In genomic region chr2:50343157-50343821, GRCh38 we compare ENCODE assay signal across 18 cellular contexts.
DNase-seq lines count a peak whose midpoint lies in the region; ATAC-seq and TF ChIP-seq lines count a peak whose summit lies in the region.
"Had no signal": no experiment of that assay in that cellular context is flagged by ENCODE, and none has a peak within 500 bp of the region (broad histone marks: within the 10 kb centered on the region; RNA-seq: fewer than 3 reads in every experiment).

No MANE protein-coding gene starts in this region.

- no peak for ATAC-seq in SK-N-SH treated with all-trans-retinoic acid at 6 μM for 48 hours
- ATAC-seq: K562 had no signal

- H3K27me3 Mint-ChIP-seq in mesothelial cell of epicardium (ENCODE audit: low read depth) = peaks cover 57% of the 10 kb centered on the region

- peaks cover 7 to 33% (median 18%) of the 10 kb centered on the region in 3 donors for H3K27me3 ChIP-seq in sigmoid colon
- peaks cover 0 to 36% of the 10 kb centered on the region in 2 donors for H3K27me3 ChIP-seq in breast epithelium
- H3K27me3 ChIP-seq: Peyer's patch had no signal

- no peak for TF ChIP-seq EP300 in sigmoid colon (IDR thresholded peaks at IDR 0.05)

- no peaks in the 10 kb centered on the region for H3K36me3 ChIP-seq in sigmoid colon
- H3K36me3 ChIP-seq in breast epithelium = no peaks in the 10 kb centered on the region
- H3K36me3 ChIP-seq: BLaER1, Peyer's patch, SJSA1 had no signal

- peaks cover 30% of the 10 kb centered on the region for H3K4me1 Mint-ChIP-seq in mesothelial cell of epicardium
- H3K4me1 Mint-ChIP-seq: CD4-positive, alpha-beta memory T cell had no signal

- TF ChIP-seq POLR2A in sigmoid colon (IDR thresholded peaks at IDR 0.05) (no peak), breast epithelium (IDR thresholded peaks at IDR 0.05) (no peak)

- H3K4me3 Mint-ChIP-seq in mesothelial cell of epicardium = peak overlapping the region; percentile 8

- H3K27ac Mint-ChIP-seq in mesothelial cell of epicardium = no peak overlapping the region
- H3K27ac Mint-ChIP-seq: CD4-positive, alpha-beta memory T cell had no signal

- no peaks in the 10 kb centered on the region for H3K36me3 Mint-ChIP-seq in mesothelial cell of epicardium
- H3K36me3 Mint-ChIP-seq: CD4-positive, alpha-beta memory T cell had no signal

- 77 to 84% methylated on average over 5 of the region's 5 CpGs for WGBS in sigmoid colon, 2 donors

- no peaks in the 10 kb centered on the region for H3K9me3 Mint-ChIP-seq in mesothelial cell of epicardium

- H3K4me1 ChIP-seq in sigmoid colon (peaks cover 0 to 16% (median 12%) of the 10 kb centered on the region in 4 donors), breast epithelium (no peaks in the 10 kb centered on the region)
- H3K4me1 ChIP-seq: BLaER1, Peyer's patch, SJSA1 had no signal

- intact Hi-C loops in sigmoid colon (cut with DNase I) (no loop called here), breast epithelium (cut with DNase I; ENCODE audit: low total_unique reads) (no loop called here)

- H3K4me3 ChIP-seq in sigmoid colon = no peak overlapping the region
- H3K4me3 ChIP-seq in breast epithelium = no peak overlapping the region
- H3K4me3 ChIP-seq: BLaER1, K562, Peyer's patch, SJSA1 had no signal

- DNase-seq in NCI-H82 (lab: John Stamatoyannopoulos, UW) = peak; percentile 47
- no peak for DNase-seq in NCI-H82 treated with DMSO at 0.1 percent for 48 hours (lab: John Stamatoyannopoulos, UW; ENCODE audit: unreplicated experiment)
- DNase-seq in mesothelial cell of epicardium (ENCODE audit: low spot score in 2 of 2, unreplicated experiment in 2 of 2) = no peak
- no peak for DNase-seq in sigmoid colon
- DNase-seq in breast epithelium (ENCODE audit: low spot score in 2 of 2) = no peak
- DNase-seq: CD4-positive, alpha-beta memory T cell; DMS153; EL; GOT3; NCI-H1092 treated with DMSO at 0.1 percent for 48 hours; NCI-H1694 treated with DMSO at 0.1 percent for 48 hours; NCI-H510A treated with DMSO at 0.1 percent for 48 hours; Peyer's patch had no signal

- TF ChIP-seq CTCF in mesothelial cell of epicardium (IDR thresholded peaks at IDR 0.05; ENCODE audit: unreplicated experiment) = no peak
- no peak for TF ChIP-seq CTCF in sigmoid colon (IDR thresholded peaks at IDR 0.05)
- TF ChIP-seq CTCF in breast epithelium (IDR thresholded peaks at IDR 0.05) = no peak

- H3K27ac ChIP-seq in angular gyrus (ENCODE audit: low read depth, low read length) (peak overlapping the region; percentile 26), sigmoid colon (no peak overlapping the region), breast epithelium (no peak overlapping the region)
- H3K27ac ChIP-seq: BLaER1, Peyer's patch, SJSA1 had no signal

- H3K9me3 ChIP-seq in sigmoid colon (no peaks in the 10 kb centered on the region), breast epithelium (no peaks in the 10 kb centered on the region)
- H3K9me3 ChIP-seq: Peyer's patch, SJSA1 had no signal

TF ChIP-seq in SK-N-SH treated with all-trans-retinoic acid at 6 μM for 48 hours, 23 proteins besides CTCF, POLR2A, EP300 and RAD21:
- TF ChIP-seq ZC3H10 (CRISPR knock-in tag; IDR thresholded peaks at IDR 0.05) = no peak
- TF ChIP-seq OSR1 (CRISPR knock-in tag; IDR thresholded peaks at IDR 0.05) = no peak
- TF ChIP-seq CSDC2 (CRISPR knock-in tag; IDR thresholded peaks at IDR 0.05) = no peak
- TF ChIP-seq ZFP3 (CRISPR knock-in tag; IDR thresholded peaks at IDR 0.05) = no peak
- TF ChIP-seq PATZ1 (CRISPR knock-in tag; IDR thresholded peaks at IDR 0.05; ENCODE audit: borderline replicate concordance) = no peak
- no peak for TF ChIP-seq SNAI2 (CRISPR knock-in tag; IDR thresholded peaks at IDR 0.05)
- TF ChIP-seq BACH2 (CRISPR knock-in tag; IDR thresholded peaks at IDR 0.05; ENCODE audit: borderline replicate concordance) = no peak
- TF ChIP-seq CREB5 (CRISPR knock-in tag; IDR thresholded peaks at IDR 0.05; ENCODE audit: low read depth) = no peak
